ENCODE assay signal across 36 cellular contexts in the genomic region with DNA sequence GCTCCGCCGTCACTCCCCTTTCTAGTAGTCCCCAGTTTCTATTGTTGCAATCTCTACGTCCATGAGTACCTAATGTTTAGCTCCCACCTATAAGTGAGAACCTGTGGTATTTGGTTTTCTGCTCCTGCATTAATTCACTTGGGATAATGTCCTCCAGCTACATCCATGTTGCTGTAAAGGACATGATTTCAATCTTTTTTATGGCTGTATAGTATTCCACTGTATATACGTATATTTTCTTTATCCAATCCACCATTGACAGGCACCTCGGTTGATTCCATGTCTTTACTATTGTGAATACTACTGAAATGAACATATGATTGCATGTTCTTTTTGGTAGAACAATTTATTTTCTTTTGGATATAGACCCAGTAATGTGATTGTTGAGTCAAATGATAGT.
"Had no signal": no experiment of that assay in that cellular context is flagged by ENCODE, and none has a peak within 500 bp of the region (broad histone marks: within the 10 kb centered on the region; RNA-seq: fewer than 3 reads in every experiment).

No MANE protein-coding gene starts in this region.

- H3K9me3 ChIP-seq: MG63 had no signal

- DNase-seq: MG63, MM.1S, MV-4-11, NCI-H1048, NCI-H1092, NCI-H1092 treated with DMSO at 0.1 percent for 48 hours, NCI-H1105, NCI-H1105 treated with DMSO at 0.1 percent for 48 hours, NCI-H1417, NCI-H1417 treated with DMSO at 0.1 percent for 48 hours, NCI-H1436, NCI-H1436 treated with DMSO at 0.1 percent for 48 hours, NCI-H146, NCI-H1694, NCI-H1694 treated with DMSO at 0.1 percent for 48 hours, NCI-H187, NCI-H187 treated with DMSO at 0.1 percent for 48 hours, NCI-H1930, NCI-H2029, NCI-H2029 treated with DMSO at 0.1 percent for 48 hours, NCI-H2081, NCI-H2081 treated with DMSO at 0.1 percent for 48 hours, NCI-H2107, NCI-H2171, NCI-H2171 treated with DMSO at 0.1 percent for 48 hours, NCI-H2227 treated with DMSO at 0.1 percent for 48 hours, NCI-H226, NCI-H345, NCI-H446, NCI-H446 treated with DMSO at 0.1 percent for 48 hours, NCI-H510A, NCI-H510A treated with DMSO at 0.1 percent for 48 hours, NCI-H524, NCI-H524 treated with DMSO at 0.1 percent for 48 hours, NCI-H526, NCI-H526 treated with DMSO at 0.1 percent for 48 hours had no signal

- H3K4me3 ChIP-seq: MG63 had no signal

- H3K36me3 ChIP-seq: MG63 had no signal

- H3K27me3 ChIP-seq: MG63 had no signal
